8 cellular contexts compared by ENCODE assay signal in the genomic region with DNA sequence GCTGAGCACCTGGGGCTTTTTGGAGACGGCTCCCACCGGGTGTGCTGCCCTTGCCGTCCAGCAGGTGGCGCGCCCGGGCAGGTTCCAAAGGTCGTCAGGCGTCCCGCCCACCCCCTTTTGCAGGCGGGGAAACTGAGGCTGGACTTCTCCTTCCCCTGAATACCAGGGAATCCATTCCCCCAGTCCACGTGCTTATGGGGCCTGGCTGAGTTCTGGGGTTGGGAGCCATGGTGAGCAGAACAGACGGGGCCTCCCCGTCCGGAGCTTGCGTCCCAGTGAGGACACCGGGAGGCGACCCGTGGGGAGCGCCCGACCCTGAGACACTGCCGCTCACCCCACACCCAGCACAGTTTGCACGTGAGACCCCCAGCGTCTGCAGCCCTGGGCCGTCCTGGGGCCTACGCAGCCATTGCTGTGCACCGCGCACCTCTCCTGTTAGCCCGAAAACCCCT. TPM values are rescaled to one million over a fixed set of nuclear protein-coding genes. Genes with fewer than 3 reads are reported as not detected.
DNase-seq lines count a peak whose midpoint lies in the region; ATAC-seq and TF ChIP-seq lines count a peak whose summit lies in the region.

No MANE protein-coding gene starts in this region.

- intact Hi-C loops in left colon (cut with DNase I, micrococcal nuclease), result no loop called here
- intact Hi-C loops in posterior vena cava (cut with DNase I), result loop anchor here (1.0 to 2.0 kb wide), 2 partner anchors 36 to 84 kb away; no protein-coding TSS in a partner anchor

- ATAC-seq in left colon (peak; percentile 70), HG02571 (IDR thresholded peaks at IDR 0.05; ENCODE audit: unreplicated experiment) (no peak)

- peak; percentile 58 for DNase-seq in GM19238 (ENCODE audit: insufficient read length, low spot score)
- DNase-seq in T-helper 9 cell, result peak; percentile 63
- no peak for DNase-seq in astrocyte of the spinal cord (ENCODE audit: low read depth, low spot score)
- peak in 1 of 2 donors; percentile 42 for DNase-seq in left colon
- DNase-seq in stimulated activated CD8-positive, alpha-beta memory T cell treated with anti-CD3 and anti-CD28 coated beads, Interleukin-15, amount 100 ng/mL, for 4 hours (ENCODE audit: low read depth in 2 of 2), result peak; percentile 10 to 20
- no peak for DNase-seq in posterior vena cava (ENCODE audit: low spot score)
- DNase-seq in NCI-H2107 treated with DMSO at 0.1 percent for 48 hours (lab: John Stamatoyannopoulos, UW; ENCODE audit: unreplicated experiment), result no peak

- TF ChIP-seq CTCF in astrocyte of the spinal cord (IDR thresholded peaks at IDR 0.05; ENCODE audit: low read depth, low read length), result peak; percentile 96

- in situ Hi-C loops in astrocyte of the spinal cord (cut with HindIII; ENCODE audit: low sequenced_read_pairs), result no loop called here

- no peak overlapping the region for H3K4me3 ChIP-seq in astrocyte of the spinal cord (ENCODE audit: low read depth, low read length)

RNA-seq across cellular contexts. Expression of a gene that starts 51.8 kb away (rescaled TPM):
- total RNA-seq in left colon (under 1 TPM; 0.18 to 0.39 TPM), posterior vena cava (1 to 10 TPM; 1.4 to 1.8 TPM)

RNA-seq across cellular contexts. Expression of a gene that starts 57.7 kb away (rescaled TPM):
- total RNA-seq in left colon (10 to 100 TPM; 30.3 to 30.7 TPM), posterior vena cava (10 to 100 TPM; 21.7 to 28.8 TPM)

Comparison
In these comparisons a context has a peak if more than half of its experiments do, and no peak if none do; other contexts are left out.
1. DNase-seq: peak in GM19238 (single experiment), T-helper 9 cell (single experiment) and stimulated activated CD8-positive, alpha-beta memory T cell treated with anti-CD3 and anti-CD28 coated beads, Interleukin-15, amount 100 ng/mL, for 4 hours (2 of 2); none in astrocyte of the spinal cord (single experiment), posterior vena cava (single experiment) and NCI-H2107 treated with DMSO at 0.1 percent for 48 hours (single experiment).
2. intact Hi-C loops: an anchor here in posterior vena cava (1.0 to 2.0 kb wide); none called in left colon.